In the genomic region with DNA sequence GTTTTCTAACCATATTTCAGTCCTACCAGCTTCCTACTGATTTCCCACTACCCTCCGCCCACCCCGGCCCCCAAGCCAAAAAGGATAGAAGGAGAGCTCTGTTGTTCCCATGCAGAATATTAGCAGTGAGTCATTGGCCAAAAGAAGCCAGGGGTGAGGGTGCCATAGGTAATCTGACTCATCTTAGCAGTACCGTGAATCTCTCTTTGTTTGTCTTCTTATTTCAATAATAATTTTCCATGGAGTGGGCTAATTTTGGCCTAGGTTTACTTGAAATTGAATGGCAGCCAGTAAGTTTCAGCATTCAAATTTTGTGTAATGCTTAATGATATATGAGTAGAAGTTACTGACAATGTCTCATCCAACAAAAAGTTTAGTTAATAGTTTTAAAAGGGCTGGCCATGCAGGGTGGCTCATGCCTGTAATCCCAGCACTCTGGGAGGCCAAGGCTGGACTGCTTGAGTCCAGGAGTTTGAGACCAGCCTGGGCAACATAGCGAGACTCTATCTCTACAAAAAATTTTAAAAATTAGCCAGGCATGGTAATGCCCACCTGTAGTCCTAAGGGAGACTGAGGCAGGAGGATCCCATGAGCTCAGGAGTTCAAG, we compare ENCODE assay signal across 14 cellular contexts.
DNase-seq lines count a peak whose midpoint lies in the region; ATAC-seq, FAIRE-seq and TF ChIP-seq lines count a peak whose summit lies in the region.
"Had no signal": no experiment of that assay in that cellular context is flagged by ENCODE, and none has a peak within 500 bp of the region (broad histone marks: within the 10 kb centered on the region; RNA-seq: fewer than 3 reads in every experiment).

No MANE protein-coding gene starts in this region.

- POLR2A ChIA-PET in activated CD4-positive, alpha-beta memory T cell treated with anti-CD3 and anti-CD28 coated beads for 36 hours (lab: Charles Lee): no interaction called here

- ATAC-seq in Right ventricle myocardium inferior (no peak), esophagus mucosa (no peak), T-helper 17 cell (no peak)

- intact Hi-C loops in left ventricle myocardium inferior (cut with micrococcal nuclease) (no loop called here), Right ventricle myocardium inferior (cut with DNase I) (no loop called here)
- intact Hi-C loops in activated CD4-positive, alpha-beta memory T cell treated with anti-CD3 and anti-CD28 coated beads for 36 hours (cut with micrococcal nuclease): no loop called here

- no peak overlapping the region for H3K27ac Mint-ChIP-seq in activated CD4-positive, alpha-beta memory T cell treated with anti-CD3 and anti-CD28 coated beads for 36 hours
- no peak overlapping the region for H3K27ac Mint-ChIP-seq in T-helper 17 cell
- H3K27ac Mint-ChIP-seq: nephron progenitor cell had no signal

- dilution Hi-C loops in keratinocyte (cut with MboI; ENCODE audit: extremely low pct_ligation_motif_present, low sequenced_read_pairs): no loop called here

- peaks cover 23% of the 10 kb centered on the region for H3K36me3 Mint-ChIP-seq in activated CD4-positive, alpha-beta memory T cell treated with anti-CD3 and anti-CD28 coated beads for 36 hours
- H3K36me3 Mint-ChIP-seq in T-helper 17 cell (ENCODE audit: low read depth): peaks cover 6% of the 10 kb centered on the region

- CTCF ChIA-PET in activated CD4-positive, alpha-beta memory T cell treated with anti-CD3 and anti-CD28 coated beads for 36 hours (lab: Charles Lee): interaction anchor here (0.9 kb wide), 1 partner anchor 230 kb away, joined by 3 read pairs; no protein-coding TSS in a partner anchor

- peaks cover 13% of the 10 kb centered on the region for H4K20me1 ChIP-seq in keratinocyte (ENCODE audit: control insufficient read depth, extremely low read depth, insufficient read depth, low read length)

- TF ChIP-seq CTCF in left ventricle myocardium inferior (IDR thresholded peaks at IDR 0.05; ENCODE audit: borderline replicate concordance): no peak
- no peak for TF ChIP-seq CTCF in astrocyte of the cerebellum (IDR thresholded peaks at IDR 0.05; ENCODE audit: low read depth, low read length, missing control alignments)
- TF ChIP-seq CTCF in keratinocyte (optimal IDR thresholded peaks at IDR 0.05 in 1 of 3, IDR thresholded peaks at IDR 0.05 in 1 of 3, conservative IDR thresholded peaks at IDR 0.05 in 1 of 3; ENCODE audit: extremely low read depth in 1 of 3, insufficient read depth in 2 of 3, low read length in 3 of 3): no peak

- H3K9me3 ChIP-seq in left ventricle myocardium inferior (replicated peaks) (no peaks in the 10 kb centered on the region), keratinocyte (ENCODE audit: control insufficient read depth, low read depth, low read length) (no peaks in the 10 kb centered on the region), T-helper 17 cell (ENCODE audit: control insufficient read depth, low read length, poor library complexity, severe bottlenecking) (no peaks in the 10 kb centered on the region)
- H3K9me3 ChIP-seq: esophagus squamous epithelium had no signal

- no peaks in the 10 kb centered on the region for H3K27me3 Mint-ChIP-seq in activated CD4-positive, alpha-beta memory T cell treated with anti-CD3 and anti-CD28 coated beads for 36 hours
- H3K27me3 Mint-ChIP-seq in T-helper 17 cell: no peaks in the 10 kb centered on the region

- no peak overlapping the region for H3K4me3 Mint-ChIP-seq in activated CD4-positive, alpha-beta memory T cell treated with anti-CD3 and anti-CD28 coated beads for 36 hours
- H3K4me3 Mint-ChIP-seq in T-helper 17 cell: no peak overlapping the region
- H3K4me3 Mint-ChIP-seq: nephron progenitor cell had no signal

- H3K27ac ChIP-seq in left ventricle myocardium inferior (replicated peaks) (peak overlapping the region; percentile 4), keratinocyte (ENCODE audit: control insufficient read depth, insufficient read depth, low read length) (peak overlapping the region; percentile 57)
- H3K27ac ChIP-seq: esophagus squamous epithelium, VCaP had no signal

- in situ Hi-C loops in astrocyte of the cerebellum (cut with HindIII; ENCODE audit: low sequenced_read_pairs): no loop called here

- H3K79me2 ChIP-seq in keratinocyte (ENCODE audit: control insufficient read depth, insufficient read depth, low read length): peaks cover 85% of the 10 kb centered on the region

- DNase-seq in left ventricle myocardium inferior: no peak
- DNase-seq in Right ventricle myocardium inferior (ENCODE audit: missing footprints): no peak
- DNase-seq in astrocyte of the cerebellum (ENCODE audit: low read depth): peak; percentile 65
- no peak for DNase-seq in keratinocyte (ENCODE audit: low read depth, low spot score)
- no peak for DNase-seq in activated CD4-positive, alpha-beta memory T cell treated with anti-CD3 and anti-CD28 coated beads for 36 hours
- no peak for DNase-seq in T-helper 17 cell
- DNase-seq in activated effector memory CD4-positive, alpha-beta T cell treated with Interleukin-2 at 50 U/mL for 16 hours: no peak
- DNase-seq: esophagus squamous epithelium; MM.1S; NCI-H345; nephron progenitor cell; stimulated activated CD4-positive, alpha-beta T cell treated with anti-CD3 and anti-CD28 coated beads, Interleukin-12 subunit alpha, Interleukin-12 subunit beta, amount 100 ng/mL, for 4 hours had no signal

- no peak for FAIRE-seq in keratinocyte (lab: Jason Lieb, UNC)

- H3K4me1 Mint-ChIP-seq in activated CD4-positive, alpha-beta memory T cell treated with anti-CD3 and anti-CD28 coated beads for 36 hours (ENCODE audit: low read depth): peaks cover 5% of the 10 kb centered on the region
- H3K4me1 Mint-ChIP-seq in T-helper 17 cell: peaks cover 8% of the 10 kb centered on the region

- H3K36me3 ChIP-seq in left ventricle myocardium inferior: peaks cover 27% of the 10 kb centered on the region
- H3K36me3 ChIP-seq in keratinocyte (ENCODE audit: control insufficient read depth in 2 of 2, extremely low read depth in 1 of 2, insufficient read depth in 2 of 2, low read length in 2 of 2): peaks cover 26 to 27% of the 10 kb centered on the region in 2 experiments

- peaks cover 4% of the 10 kb centered on the region for H3K9me1 ChIP-seq in keratinocyte (ENCODE audit: control insufficient read depth, extremely low read depth, insufficient read depth, low read length)

- H3K4me2 ChIP-seq in keratinocyte (ENCODE audit: control insufficient read depth, extremely low read depth, insufficient read depth, low read depth, low read length): no peak overlapping the region

- H3K27me3 ChIP-seq in left ventricle myocardium inferior (ENCODE audit: low read depth) (no peaks in the 10 kb centered on the region), keratinocyte (ENCODE audit: control insufficient read depth, extremely low read depth, insufficient read depth, low read length) (no peaks in the 10 kb centered on the region)
- H3K27me3 ChIP-seq: esophagus squamous epithelium had no signal

- peaks cover 100% of the 10 kb centered on the region for H3K4me1 ChIP-seq in left ventricle myocardium inferior
- peaks cover 31% of the 10 kb centered on the region for H3K4me1 ChIP-seq in keratinocyte (ENCODE audit: control insufficient read depth, extremely low read depth, insufficient read depth, low read length)

- no peak overlapping the region for H3K9ac ChIP-seq in keratinocyte (ENCODE audit: control insufficient read depth, extremely low read depth, insufficient read depth, low read length)

- no peaks in the 10 kb centered on the region for H3K9me3 Mint-ChIP-seq in activated CD4-positive, alpha-beta memory T cell treated with anti-CD3 and anti-CD28 coated beads for 36 hours
- H3K9me3 Mint-ChIP-seq: nephron progenitor cell had no signal

- no peak overlapping the region for H2AFZ ChIP-seq in keratinocyte (ENCODE audit: control insufficient read depth, low read length)

- H3K4me3 ChIP-seq in left ventricle myocardium inferior (no peak overlapping the region), astrocyte of the cerebellum (ENCODE audit: low read depth, low read length) (no peak overlapping the region), keratinocyte (ENCODE audit: control insufficient read depth in 2 of 3, extremely low read depth in 1 of 3, insufficient read depth in 2 of 3, low read depth in 1 of 3, low read length in 3 of 3) (no peak overlapping the region)
- H3K4me3 ChIP-seq: esophagus squamous epithelium had no signal
